In genomic region chr22:20231499-20232236, GRCh38 we compare ENCODE assay signal across 29 cellular contexts.
"Had no signal": no experiment of that assay in that cellular context is flagged by ENCODE, and none has a peak within 500 bp of the region (broad histone marks: within the 10 kb centered on the region; RNA-seq: fewer than 3 reads in every experiment).

No MANE protein-coding gene starts in this region.

- H3K4me1 Mint-ChIP-seq: endodermal cell had no signal

- ATAC-seq: gastrocnemius medialis; left lung; mucosa of descending colon; sciatic nerve; stimulated activated effector memory CD8-positive, alpha-beta T cell treated with anti-CD3 and anti-CD28 coated beads, Interleukin-12 subunit alpha, Interleukin-12 subunit beta, amount 100 ng/mL, for 72 hours; stimulated activated naive CD8-positive, alpha-beta T cell treated with anti-CD3 and anti-CD28 coated beads, Interleukin-15, Interleukin-2, amounts not matched to agents 100 U/mL and 50 U/mL, for 24 hours had no signal

- DNase-seq: colonic mucosa; effector CD8-positive, alpha-beta T cell; endodermal cell; foreskin fibroblast; gastrocnemius medialis; head of caudate nucleus; left lung; mesenchymal stem cell; mucosa of descending colon; naive B cell; nucleus accumbens; stimulated activated CD4-positive, alpha-beta T cell treated with anti-CD3 and anti-CD28 coated beads, Interleukin-12 subunit alpha, Interleukin-12 subunit beta, amount 100 ng/mL, for 4 hours; stimulated activated CD4-positive, alpha-beta T cell treated with anti-CD3 and anti-CD28 coated beads, Interleukin-1b, Interleukin-23, amount 100 ng/mL, for 48 hours; stimulated activated CD4-positive, alpha-beta T cell treated with anti-CD3 and anti-CD28 coated beads, Interleukin-4, amount 100 ng/mL, for 1 hour; stimulated activated naive CD8-positive, alpha-beta T cell treated with anti-CD3 and anti-CD28 coated beads, Interleukin-15, Interleukin-2, amounts not matched to agents 100 U/mL and 50 U/mL, for 24 hours; testis; tibial artery; uterus had no signal

- H3K27me3 Mint-ChIP-seq: dendritic cell treated with granulocyte-macrophage colony-stimulating factor and Interleukin-4, amounts not matched to agents 40 ng/mL and 50 ng/mL, for 4 days; type B pancreatic cell had no signal

- H3K27ac Mint-ChIP-seq: dendritic cell treated with granulocyte-macrophage colony-stimulating factor and Interleukin-4, amounts not matched to agents 40 ng/mL and 50 ng/mL, for 4 days; endodermal cell; mesothelial cell of epicardium; nephron; neural progenitor cell; stimulated activated effector memory CD8-positive, alpha-beta T cell treated with anti-CD3 and anti-CD28 coated beads, Interleukin-12 subunit alpha, Interleukin-12 subunit beta, amount 100 ng/mL, for 72 hours; type B pancreatic cell had no signal

- H3K36me3 ChIP-seq: colonic mucosa, gastrocnemius medialis, left lung, neural progenitor cell, prostate gland, right atrium auricular region, tibial artery, uterus had no signal

- H3K27me3 ChIP-seq: colonic mucosa, gastrocnemius medialis, left lung, neural progenitor cell, right atrium auricular region, testis, tibial artery, uterus had no signal

- H3K4me3 Mint-ChIP-seq: dendritic cell treated with granulocyte-macrophage colony-stimulating factor and Interleukin-4, amounts not matched to agents 40 ng/mL and 50 ng/mL, for 4 days; endodermal cell; mesothelial cell of epicardium; naive B cell; nephron; neural progenitor cell; stimulated activated effector memory CD8-positive, alpha-beta T cell treated with anti-CD3 and anti-CD28 coated beads, Interleukin-12 subunit alpha, Interleukin-12 subunit beta, amount 100 ng/mL, for 72 hours; type B pancreatic cell had no signal

- H3K9me3 Mint-ChIP-seq: dendritic cell treated with granulocyte-macrophage colony-stimulating factor and Interleukin-4, amounts not matched to agents 40 ng/mL and 50 ng/mL, for 4 days; endodermal cell; mesothelial cell of epicardium; naive B cell; nephron; neural progenitor cell; stimulated activated effector memory CD8-positive, alpha-beta T cell treated with anti-CD3 and anti-CD28 coated beads, Interleukin-12 subunit alpha, Interleukin-12 subunit beta, amount 100 ng/mL, for 72 hours; type B pancreatic cell had no signal

- H3K9me3 ChIP-seq: colonic mucosa, gastrocnemius medialis, left lung, mucosa of descending colon, prostate gland, right atrium auricular region, testis, tibial artery, uterus had no signal

- H2AFZ ChIP-seq: neural progenitor cell had no signal

- H3K4me1 ChIP-seq: colonic mucosa, gastrocnemius medialis, neural progenitor cell had no signal

- H3K4me3 ChIP-seq: colonic mucosa, gastrocnemius medialis, left lung, mucosa of descending colon, neural progenitor cell, prostate gland, right atrium auricular region, smooth muscle cell, testis, tibial artery, uterus had no signal

- H3K4me2 ChIP-seq: neural progenitor cell, smooth muscle cell had no signal

- H3K27ac ChIP-seq: colonic mucosa, epithelial cell of prostate, gastrocnemius medialis, left lung, neural progenitor cell, prostate gland, right atrium auricular region, testis, uterus had no signal

- H3K36me3 Mint-ChIP-seq: mesothelial cell of epicardium, naive B cell, neural progenitor cell, type B pancreatic cell had no signal
